ENCODE assay signal across 8 cellular contexts in genomic region chr16:47492428-47493357, GRCh38. TPM values are rescaled to one million over a fixed set of nuclear protein-coding genes. Genes with fewer than 3 reads are reported as not detected.
DNase-seq lines count a peak whose midpoint lies in the region; ATAC-seq, FAIRE-seq and TF ChIP-seq lines count a peak whose summit lies in the region.

No MANE protein-coding gene starts in this region.

- peaks cover 42% of the 10 kb centered on the region; the same call in 1 of the 2 replicates for H3K79me2 ChIP-seq in SU-DHL-6 (ENCODE audit: insufficient read depth, low read length)

- H3K27me3 ChIP-seq in BLaER1 treated with 17β-estradiol and CSF1 and Interleukin-3, amounts not matched to agents 10 nM and 100 nM = no peaks in the 10 kb centered on the region
- H3K27me3 ChIP-seq in SU-DHL-6 (ENCODE audit: low read length) (no peaks in the 10 kb centered on the region), small intestine (ENCODE audit: control insufficient read depth in 2 of 2, insufficient read depth in 2 of 2, low read length in 2 of 2) (no peaks in the 10 kb centered on the region)

- H3K4me3 ChIP-seq in BLaER1 treated with 17β-estradiol and CSF1 and Interleukin-3, amounts not matched to agents 10 nM and 100 nM = peak overlapping the region; percentile 55 to 74 (median 59)
- H3K4me3 ChIP-seq in SU-DHL-6 (ENCODE audit: insufficient read depth, low read length, poor library complexity, severe bottlenecking) = peak overlapping the region; percentile 46
- H3K4me3 ChIP-seq in small intestine (ENCODE audit: low read depth in 1 of 2, low read length in 2 of 2) = no peak overlapping the region

- H3K27ac ChIP-seq in BLaER1 treated with 17β-estradiol and CSF1 and Interleukin-3, amounts not matched to agents 10 nM and 100 nM = peak overlapping the region; percentile 76 to 99 (median 94)
- H3K27ac ChIP-seq in SU-DHL-6 (ENCODE audit: low read depth, low read length) (peak overlapping the region; percentile 100), small intestine (ENCODE audit: low read depth in 1 of 2, low read length in 1 of 2) (peak overlapping the region in 1 of 2 donors; percentile 69)

- peak overlapping the region; percentile 85 to 99 (median 95) for H3K4me2 ChIP-seq in BLaER1 treated with 17β-estradiol and CSF1 and Interleukin-3, amounts not matched to agents 10 nM and 100 nM
- H3K4me2 ChIP-seq in SU-DHL-6 (ENCODE audit: low read depth, low read length, poor library complexity, severe bottlenecking) = peak overlapping the region; percentile 96

- 67 to 92% (median 82%) methylated on average over 10 of the region's 10 CpGs for WGBS in small intestine, 3 donors

- intact Hi-C loops in Right ventricle myocardium superior (cut with DNase I) = no loop called here

- peaks cover 9 to 30% (median 22%) of the 10 kb centered on the region in 11 experiments; a peak in 21 of 22 replicates for H3K9me3 ChIP-seq in BLaER1 treated with 17β-estradiol and CSF1 and Interleukin-3, amounts not matched to agents 10 nM and 100 nM (replicated peaks in 1 of 11)
- H3K9me3 ChIP-seq in SU-DHL-6 (ENCODE audit: insufficient read depth, low read length) (no peaks in the 10 kb centered on the region), small intestine (ENCODE audit: control insufficient read depth, low read depth) (no peaks in the 10 kb centered on the region)

- FAIRE-seq in small intestine (lab: Jason Lieb, UNC) = no peak

- ATAC-seq in GM18909 (IDR thresholded peaks at IDR 0.05; ENCODE audit: poor library complexity, unreplicated experiment) (peak; percentile 79), HG03064 (IDR thresholded peaks at IDR 0.05; ENCODE audit: low read depth, unreplicated experiment) (peak; percentile 68), Right ventricle myocardium superior (ENCODE audit: poor library complexity) (peak; percentile 98)

- in situ Hi-C loops in ACHN (cut with HindIII; ENCODE audit: low pct_ligation_motif_present, low pct_unique_long_range_greater_than_20kb, low sequenced_read_pairs) = no loop called here

- peaks cover 33% of the 10 kb centered on the region for H3F3A ChIP-seq in SU-DHL-6 (ENCODE audit: insufficient read depth)

- H4K20me1 ChIP-seq in BLaER1 treated with 17β-estradiol and CSF1 and Interleukin-3, amounts not matched to agents 10 nM and 100 nM = no peaks in the 10 kb centered on the region
- no peaks in the 10 kb centered on the region for H4K20me1 ChIP-seq in SU-DHL-6 (ENCODE audit: low read depth, low read length)

- no peak for TF ChIP-seq CTCF in SU-DHL-6 (IDR thresholded peaks at IDR 0.05; ENCODE audit: insufficient read depth, low read length, poor library complexity, severe bottlenecking)

- H3K4me1 ChIP-seq in BLaER1 treated with 17β-estradiol and CSF1 and Interleukin-3, amounts not matched to agents 10 nM and 100 nM = peaks cover 33 to 56% (median 44%) of the 10 kb centered on the region in 10 experiments
- H3K4me1 ChIP-seq in small intestine (ENCODE audit: control insufficient read depth in 2 of 2, insufficient read depth in 1 of 2, low read depth in 1 of 2, low read length in 1 of 2) = peaks cover 2 to 3% of the 10 kb centered on the region in 2 donors

- H3K9ac ChIP-seq in BLaER1 treated with 17β-estradiol and CSF1 and Interleukin-3, amounts not matched to agents 10 nM and 100 nM = peak overlapping the region; percentile 72 to 89 (median 80)
- peak overlapping the region; percentile 61 for H3K9ac ChIP-seq in SU-DHL-6 (ENCODE audit: low read length)

- DNase-seq in Right ventricle myocardium superior (peak; percentile 86), small intestine (peak; percentile 11), ACHN (no peak), NCI-H187 (lab: John Stamatoyannopoulos, UW) (no peak)

- H3K36me3 ChIP-seq in BLaER1 treated with 17β-estradiol and CSF1 and Interleukin-3, amounts not matched to agents 10 nM and 100 nM = peaks cover 12 to 40% (median 26%) of the 10 kb centered on the region in 11 experiments; a peak in 21 of 22 replicates
- H3K36me3 ChIP-seq in SU-DHL-6 (ENCODE audit: low read length) (peaks cover 8% of the 10 kb centered on the region), small intestine (ENCODE audit: control insufficient read depth in 2 of 2, insufficient read depth in 2 of 2, low read length in 2 of 2) (peaks cover 0 to 8% of the 10 kb centered on the region in 2 donors)

- H2AFZ ChIP-seq in SU-DHL-6 (ENCODE audit: low read depth, low read length, severe bottlenecking) = no peak overlapping the region

- H3K9me2 ChIP-seq in SU-DHL-6 (replicated peaks; ENCODE audit: insufficient read depth, low read length) = no peaks in the 10 kb centered on the region

RNA-seq across cellular contexts. Expression of gene PHKB, which starts 31.6 kb away (rescaled TPM):
- total RNA-seq in Right ventricle myocardium superior = 72.1 TPM
- polyA plus RNA-seq in small intestine = 10 to 100 TPM; 27.0 to 44.1 (median 29.9) TPM

RNA-seq across cellular contexts. Expression of gene ITFG1, which starts 31.8 kb away (rescaled TPM):
- total RNA-seq in Right ventricle myocardium superior = 54.1 TPM
- polyA plus RNA-seq in small intestine = 10 to 100 TPM; 19.5 to 31.3 (median 19.7) TPM

Comparison
In these comparisons a context has a peak if more than half of its experiments do, and no peak if none do; other contexts are left out.
1. H3K4me3 ChIP-seq: peak in BLaER1 treated with 17β-estradiol and CSF1 and Interleukin-3, amounts not matched to agents 10 nM and 100 nM (10 of 10) and SU-DHL-6 (single experiment); none in small intestine (0 of 2).
2. DNase-seq: peak in Right ventricle myocardium superior (single experiment) and small intestine (single experiment); none in ACHN (single experiment) and NCI-H187 (0 of 2).
3. Peak in every context shown above with its lines, with median percentiles within 50 percentile points of each other: ATAC-seq.